28 cellular contexts compared by ENCODE assay signal in genomic region chr13:108365255-108365654, GRCh38.
"Had no signal": no experiment of that assay in that cellular context is flagged by ENCODE, and none has a peak within 500 bp of the region (broad histone marks: within the 10 kb centered on the region; RNA-seq: fewer than 3 reads in every experiment).

No MANE protein-coding gene starts in this region.

- H3K4me3 Mint-ChIP-seq: activated CD4-positive, alpha-beta memory T cell treated with anti-CD3 and anti-CD28 coated beads for 36 hours; activated CD4-positive, alpha-beta T cell treated with anti-CD3 and anti-CD28 coated beads for 36 hours; activated CD4-positive, alpha-beta T cell treated with anti-CD3 and anti-CD28 coated beads, Interleukin-2, amount 10 ng/mL, durations not matched to agents 24 days and 14 days; activated CD8-positive, alpha-beta memory T cell treated with anti-CD3 and anti-CD28 coated beads, Interleukin-2, amount 10 ng/mL, durations not matched to agents 7 days and 5 days; activated CD8-positive, alpha-beta T cell treated with anti-CD3 and anti-CD28 coated beads, Interleukin-2, amount 10 ng/mL, durations not matched to agents 7 days and 5 days; activated naive CD4-positive, alpha-beta T cell treated with anti-CD3 and anti-CD28 coated beads for 36 hours; activated naive CD4-positive, alpha-beta T cell treated with anti-CD3 and anti-CD28 coated beads, Interleukin-2, amount 50 U/mL, for 24 hours; activated naive CD8-positive, alpha-beta T cell treated with anti-CD3 and anti-CD28 coated beads for 36 hours; activated naive CD8-positive, alpha-beta T cell treated with anti-CD3 and anti-CD28 coated beads, Interleukin-2, amount 50 U/mL, for 24 hours; activated T-helper 1 cell treated with anti-CD3 and anti-CD28 coated beads, Interleukin-12 subunit alpha, Interleukin-12 subunit beta, Interleukin-2, Interleukin-4 antibody, amounts not matched to agents 30 ng/mL and 10 ng/mL and 1 ng/mL, durations not matched to agents 14 hours and 24 hours and 36 hours had no signal

- H3K36me3 Mint-ChIP-seq: activated CD4-positive, alpha-beta memory T cell treated with anti-CD3 and anti-CD28 coated beads for 36 hours; activated CD8-positive, alpha-beta memory T cell treated with anti-CD3 and anti-CD28 coated beads, Interleukin-2, amount 10 ng/mL, durations not matched to agents 7 days and 5 days; activated naive CD4-positive, alpha-beta T cell treated with anti-CD3 and anti-CD28 coated beads, Interleukin-2, amount 50 U/mL, for 24 hours; activated naive CD8-positive, alpha-beta T cell treated with anti-CD3 and anti-CD28 coated beads for 36 hours had no signal

- H3K27me3 Mint-ChIP-seq: activated CD4-positive, alpha-beta memory T cell treated with anti-CD3 and anti-CD28 coated beads for 36 hours; activated CD4-positive, alpha-beta T cell treated with anti-CD3 and anti-CD28 coated beads, Interleukin-2, amount 10 ng/mL, durations not matched to agents 24 days and 14 days; activated CD8-positive, alpha-beta memory T cell treated with anti-CD3 and anti-CD28 coated beads, Interleukin-2, amount 10 ng/mL, durations not matched to agents 7 days and 5 days; activated naive CD8-positive, alpha-beta T cell treated with anti-CD3 and anti-CD28 coated beads for 36 hours had no signal

- H3K27ac Mint-ChIP-seq: activated CD4-positive, alpha-beta memory T cell treated with anti-CD3 and anti-CD28 coated beads for 36 hours; activated CD4-positive, alpha-beta T cell treated with anti-CD3 and anti-CD28 coated beads for 36 hours; activated CD4-positive, alpha-beta T cell treated with anti-CD3 and anti-CD28 coated beads, Interleukin-2, amount 10 ng/mL, durations not matched to agents 24 days and 14 days; activated CD8-positive, alpha-beta memory T cell treated with anti-CD3 and anti-CD28 coated beads, Interleukin-2, amount 10 ng/mL, durations not matched to agents 7 days and 5 days; activated CD8-positive, alpha-beta T cell treated with anti-CD3 and anti-CD28 coated beads, Interleukin-2, amount 10 ng/mL, durations not matched to agents 7 days and 5 days; activated naive CD4-positive, alpha-beta T cell treated with anti-CD3 and anti-CD28 coated beads for 36 hours; activated naive CD4-positive, alpha-beta T cell treated with anti-CD3 and anti-CD28 coated beads, Interleukin-2, amount 50 U/mL, for 24 hours; activated naive CD8-positive, alpha-beta T cell treated with anti-CD3 and anti-CD28 coated beads for 36 hours; activated naive CD8-positive, alpha-beta T cell treated with anti-CD3 and anti-CD28 coated beads, Interleukin-2, amount 50 U/mL, for 24 hours; activated T-helper 1 cell treated with anti-CD3 and anti-CD28 coated beads, Interleukin-12 subunit alpha, Interleukin-12 subunit beta, Interleukin-2, Interleukin-4 antibody, amounts not matched to agents 30 ng/mL and 10 ng/mL and 1 ng/mL, durations not matched to agents 14 hours and 24 hours and 36 hours; activated T-helper 2 cell treated with anti-CD3 and anti-CD28 coated beads, Interferon-gamma antibody, Interleukin-2, Interleukin-4, amounts not matched to agents 10 μg/mL and 5 μg/mL and 100 μg/mL, durations not matched to agents 14 hours and 24 hours and 36 hours had no signal

- ATAC-seq: activated CD4-positive, alpha-beta T cell treated with anti-CD3 and anti-CD28 coated beads for 36 hours; activated CD8-positive, alpha-beta memory T cell treated with anti-CD3 and anti-CD28 coated beads, Interleukin-2, amount 10 ng/mL, durations not matched to agents 7 days and 5 days; activated CD8-positive, alpha-beta T cell treated with anti-CD3 and anti-CD28 coated beads, Interleukin-2, amount 10 ng/mL, durations not matched to agents 7 days and 5 days; activated naive CD8-positive, alpha-beta T cell treated with anti-CD3 and anti-CD28 coated beads, Interleukin-2, amount 50 U/mL, for 24 hours; body of pancreas had no signal

- H3K4me1 Mint-ChIP-seq: activated CD4-positive, alpha-beta T cell treated with anti-CD3 and anti-CD28 coated beads for 36 hours; activated CD4-positive, alpha-beta T cell treated with anti-CD3 and anti-CD28 coated beads, Interleukin-2, amount 10 ng/mL, durations not matched to agents 24 days and 14 days; activated CD8-positive, alpha-beta memory T cell treated with anti-CD3 and anti-CD28 coated beads, Interleukin-2, amount 10 ng/mL, durations not matched to agents 7 days and 5 days; activated naive CD4-positive, alpha-beta T cell treated with anti-CD3 and anti-CD28 coated beads, Interleukin-2, amount 50 U/mL, for 24 hours; activated naive CD8-positive, alpha-beta T cell treated with anti-CD3 and anti-CD28 coated beads for 36 hours; activated naive CD8-positive, alpha-beta T cell treated with anti-CD3 and anti-CD28 coated beads, Interleukin-2, amount 50 U/mL, for 24 hours had no signal

- H3K9me3 Mint-ChIP-seq: activated CD4-positive, alpha-beta memory T cell treated with anti-CD3 and anti-CD28 coated beads for 36 hours; activated CD4-positive, alpha-beta T cell treated with anti-CD3 and anti-CD28 coated beads, Interleukin-2, amount 10 ng/mL, durations not matched to agents 24 days and 14 days; activated naive CD4-positive, alpha-beta T cell treated with anti-CD3 and anti-CD28 coated beads, Interleukin-2, amount 50 U/mL, for 24 hours; activated T-helper 1 cell treated with anti-CD3 and anti-CD28 coated beads, Interleukin-12 subunit alpha, Interleukin-12 subunit beta, Interleukin-2, Interleukin-4 antibody, amounts not matched to agents 30 ng/mL and 10 ng/mL and 1 ng/mL, durations not matched to agents 14 hours and 24 hours and 36 hours; activated T-helper 2 cell treated with anti-CD3 and anti-CD28 coated beads, Interferon-gamma antibody, Interleukin-2, Interleukin-4, amounts not matched to agents 10 μg/mL and 5 μg/mL and 100 μg/mL, durations not matched to agents 14 hours and 24 hours and 36 hours had no signal

- DNase-seq: activated CD4-positive, alpha-beta memory T cell treated with anti-CD3 and anti-CD28 coated beads for 36 hours; activated CD4-positive, alpha-beta T cell treated with anti-CD3 and anti-CD28 coated beads for 36 hours; activated CD4-positive, alpha-beta T cell treated with anti-CD3 and anti-CD28 coated beads, Interleukin-2, amount 10 ng/mL, durations not matched to agents 24 days and 14 days; activated CD4-positive, CD25-positive, alpha-beta regulatory T cell; activated CD4-positive, CD25-positive, alpha-beta regulatory T cell treated with anti-CD3 and anti-CD28 coated beads, Interleukin-2, amount 50 U/mL, for 72 hours; activated CD8-positive, alpha-beta memory T cell treated with anti-CD3 and anti-CD28 coated beads, Interleukin-2, amount 10 ng/mL, durations not matched to agents 7 days and 5 days; activated CD8-positive, alpha-beta memory T cell treated with anti-CD3 and anti-CD28 coated beads, Interleukin-2, amount 50 U/mL, for 4 hours; activated CD8-positive, alpha-beta T cell treated with anti-CD3 and anti-CD28 coated beads, Interleukin-2, amount 10 ng/mL, durations not matched to agents 7 days and 5 days; activated effector memory CD4-positive, alpha-beta T cell treated with anti-CD3 and anti-CD28 coated beads, Interleukin-2, amount 50 U/mL, for 16 hours; activated naive CD4-positive, alpha-beta T cell treated with anti-CD3 and anti-CD28 coated beads for 36 hours; activated naive CD8-positive, alpha-beta T cell treated with anti-CD3 and anti-CD28 coated beads for 36 hours; activated naive CD8-positive, alpha-beta T cell treated with anti-CD3 and anti-CD28 coated beads, Interleukin-2, amount 50 U/mL, for 24 hours; activated T-cell treated with anti-CD3 and anti-CD28 coated beads, Interleukin-2, amount 50 U/mL, for 1 hour; activated T-cell treated with anti-CD3 and anti-CD28 coated beads, Interleukin-2, amount 50 U/mL, for 48 hours; adrenal gland; amygdala; aorta; body of pancreas; central memory CD4-positive, alpha-beta T cell; cerebellar nuclear complex; colonic mucosa; effector CD8-positive, alpha-beta T cell; esophagus squamous epithelium; head of caudate nucleus; T-helper 2 cell had no signal
